Comparison of ENCODE assay signal across 8 cellular contexts in the genomic region with DNA sequence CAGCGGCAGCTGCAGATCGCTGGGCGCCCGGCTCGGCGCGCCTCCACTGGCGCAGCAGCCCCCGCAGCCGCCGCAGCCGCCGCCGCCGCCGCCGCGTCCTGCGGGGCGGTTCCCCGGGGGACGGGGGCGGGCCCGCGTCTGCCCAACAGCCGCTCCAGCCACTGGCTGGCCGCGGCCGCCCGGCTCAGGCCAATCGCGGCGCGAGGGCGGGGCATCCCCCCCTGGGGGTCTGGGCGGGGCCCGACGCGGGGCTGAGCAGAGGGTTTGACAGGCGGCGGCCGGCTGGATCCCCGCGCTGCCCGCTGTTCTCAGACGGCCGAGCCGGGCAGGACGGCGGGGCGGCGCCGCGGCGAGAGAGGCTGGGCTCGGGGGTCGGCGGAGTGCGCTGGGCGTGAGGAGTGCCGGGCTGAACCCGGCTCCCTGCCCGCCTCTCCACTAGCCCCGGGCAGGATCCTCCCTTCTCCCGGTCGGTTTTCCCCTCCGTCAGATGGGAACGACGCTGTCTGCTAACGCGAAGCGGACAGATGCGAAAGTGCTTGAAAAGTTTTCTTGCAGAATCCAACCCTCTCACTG. TPM values are rescaled to one million over a fixed set of nuclear protein-coding genes. Genes with fewer than 3 reads are reported as not detected.
A peak's percentile ranks its signal among the peaks of the same experiment; 100 is the strongest.
DNase-seq lines count a peak whose midpoint lies in the region; ATAC-seq, FAIRE-seq and TF ChIP-seq lines count a peak whose summit lies in the region.

Gene GLIS1 (minus strand): TSS at position 56 of the 573 bp plus-strand sequence. CDS start 1,100 bp downstream, outside the sequence.

- no peaks in the 10 kb centered on the region for H3K79me1 ChIP-seq in trophoblast cell (ENCODE audit: low read length)

- peaks cover 56% of the 10 kb centered on the region for H3K27me3 Mint-ChIP-seq in activated naive CD8-positive, alpha-beta T cell treated with anti-CD3 and anti-CD28 coated beads, Interleukin-2, amount 50 U/mL, for 24 hours

- H3K36me3 ChIP-seq in trophoblast cell (ENCODE audit: control insufficient read depth in 1 of 2, insufficient read depth in 2 of 2, low read length in 2 of 2), result no peaks in the 10 kb centered on the region
- H3K36me3 ChIP-seq in uterus, result no peaks in the 10 kb centered on the region

- no CpG with 5 or more reads among the region's 73 CpGs for WGBS in trophoblast cell (ENCODE audit: extremely low coverage, insufficient coverage, insufficient read length)

- H3K23ac ChIP-seq in trophoblast cell (ENCODE audit: low read length), result peak within 1 kb of the TSS; percentile 21

- peak within 1 kb of the TSS; percentile 90 for H3K4me2 ChIP-seq in trophoblast cell (ENCODE audit: low read length)

- H3K36me3 Mint-ChIP-seq in activated naive CD8-positive, alpha-beta T cell treated with anti-CD3 and anti-CD28 coated beads, Interleukin-2, amount 50 U/mL, for 24 hours (ENCODE audit: low read depth), result no peaks in the 10 kb centered on the region

- H4K12ac ChIP-seq in trophoblast cell (ENCODE audit: low read depth, low read length), result no peak within 1 kb of the TSS

- intact Hi-C loops in left cardiac atrium (cut with DNase I) (no loop called here), uterus (cut with DNase I; ENCODE audit: low total_unique reads) (no loop called here)

- peak in 1 of 2 donors; percentile 50 for TF ChIP-seq POLR2A in uterus (IDR thresholded peaks at IDR 0.05)

- H3K79me2 ChIP-seq in trophoblast cell (ENCODE audit: control insufficient read depth, insufficient read depth, low read length, poor library complexity), result no peaks in the 10 kb centered on the region

- H2BK120ac ChIP-seq in trophoblast cell (ENCODE audit: insufficient read depth, low read length, poor library complexity), result no peak within 1 kb of the TSS

- ATAC-seq in GM21737 (IDR thresholded peaks at IDR 0.05; ENCODE audit: unreplicated experiment) (peak; percentile 96), left cardiac atrium (peak; percentile 99)
- ATAC-seq in activated naive CD8-positive, alpha-beta T cell treated with anti-CD3 and anti-CD28 coated beads, Interleukin-2, amount 50 U/mL, for 24 hours, result peak; percentile 92

- H4K8ac ChIP-seq in trophoblast cell (ENCODE audit: low read depth, low read length), result peak within 1 kb of the TSS; percentile 6

- H3K27me3 ChIP-seq in trophoblast cell (ENCODE audit: insufficient read depth, low read length) (peaks cover 25% of the 10 kb centered on the region), uterus (peaks cover 0 to 6% of the 10 kb centered on the region in 2 donors)

- H4K91ac ChIP-seq in trophoblast cell (ENCODE audit: low read depth, low read length), result no peak within 1 kb of the TSS

- H2BK12ac ChIP-seq in trophoblast cell (ENCODE audit: low read length), result no peak within 1 kb of the TSS

- H2BK5ac ChIP-seq in trophoblast cell (ENCODE audit: low read depth, low read length, poor library complexity), result no peak within 1 kb of the TSS

- H3K4me3 Mint-ChIP-seq in activated naive CD8-positive, alpha-beta T cell treated with anti-CD3 and anti-CD28 coated beads, Interleukin-2, amount 50 U/mL, for 24 hours, result peak within 1 kb of the TSS; percentile 43

- FAIRE-seq in RCC 7860 (lab: Jason Lieb, UNC), result no peak

- H3K18ac ChIP-seq in trophoblast cell (ENCODE audit: low read length), result no peak within 1 kb of the TSS

- H3K9me3 Mint-ChIP-seq in activated naive CD8-positive, alpha-beta T cell treated with anti-CD3 and anti-CD28 coated beads, Interleukin-2, amount 50 U/mL, for 24 hours, result peaks cover 15% of the 10 kb centered on the region

- peaks cover 2% of the 10 kb centered on the region for H3K4me1 Mint-ChIP-seq in activated naive CD8-positive, alpha-beta T cell treated with anti-CD3 and anti-CD28 coated beads, Interleukin-2, amount 50 U/mL, for 24 hours

- H3K27ac ChIP-seq in trophoblast cell (ENCODE audit: low read depth, low read length) (no peak within 1 kb of the TSS), uterus (no peak within 1 kb of the TSS)

- no peak within 1 kb of the TSS for H3K14ac ChIP-seq in trophoblast cell (ENCODE audit: low read length)

- H3K9ac ChIP-seq in trophoblast cell (ENCODE audit: low read length), result no peak within 1 kb of the TSS

- peak; percentile 92 for DNase-seq in EL
- DNase-seq in Jurkat, Clone E6-1 (ENCODE audit: low read depth, low spot score), result peak; percentile 19
- DNase-seq in RCC 7860 (ENCODE audit: low spot score), result peak; percentile 68
- peak; percentile 69 for DNase-seq in activated naive CD8-positive, alpha-beta T cell treated with anti-CD3 and anti-CD28 coated beads, Interleukin-2, amount 50 U/mL, for 24 hours
- DNase-seq in left cardiac atrium, result peak; percentile 90
- peak; percentile 58 to 80 for DNase-seq in trophoblast cell
- peak; percentile 65 to 87 for DNase-seq in uterus

- no peak within 1 kb of the TSS for H3K4ac ChIP-seq in trophoblast cell (ENCODE audit: low read depth, low read length)

- peaks cover 5% of the 10 kb centered on the region for H3K9me3 ChIP-seq in trophoblast cell (ENCODE audit: insufficient read depth, low read depth, low read length)
- H3K9me3 ChIP-seq in uterus, result no peaks in the 10 kb centered on the region

- no peak within 1 kb of the TSS for H2AK5ac ChIP-seq in trophoblast cell (ENCODE audit: low read length)

- H3K27ac Mint-ChIP-seq in activated naive CD8-positive, alpha-beta T cell treated with anti-CD3 and anti-CD28 coated beads, Interleukin-2, amount 50 U/mL, for 24 hours, result no peak within 1 kb of the TSS

- no peak for TF ChIP-seq CTCF in uterus (IDR thresholded peaks at IDR 0.05)

- peak within 1 kb of the TSS; percentile 47 for H3K4me3 ChIP-seq in Jurkat, Clone E6-1 (ENCODE audit: low read length)
- peak within 1 kb of the TSS; percentile 71 for H3K4me3 ChIP-seq in trophoblast cell (ENCODE audit: low read depth, low read length)
- H3K4me3 ChIP-seq in uterus, result peak within 1 kb of the TSS; percentile 22 to 49

- H3K4me1 ChIP-seq in trophoblast cell (ENCODE audit: control insufficient read depth in 1 of 2, insufficient read depth in 2 of 2, low read length in 2 of 2), result peaks cover 12 to 13% of the 10 kb centered on the region in 2 experiments
- peaks cover 0 to 10% of the 10 kb centered on the region in 2 donors for H3K4me1 ChIP-seq in uterus

- peak within 1 kb of the TSS; percentile 77 for H2AFZ ChIP-seq in trophoblast cell (ENCODE audit: insufficient read depth, low read length, poor library complexity)

RNA-seq across cellular contexts. Expression of gene GLIS1, which starts in this region (rescaled TPM):
- not detected for polyA plus RNA-seq in Jurkat, Clone E6-1 (2012; ENCODE audit: insufficient read depth, insufficient read length)
- total RNA-seq in left cardiac atrium (under 1 TPM; 0.37 to 0.44 TPM), uterus (1 to 10 TPM in 1 of 4 donors, under 1 TPM in 1, not detected in 2; 0.21 to 1.0 TPM)
- polyA plus RNA-seq in trophoblast cell (2013), result 0.10 TPM in 2 replicates

Comparison
In these comparisons a context has a peak if more than half of its experiments do, and no peak if none do; other contexts are left out.
1. Peak in DNase-seq and ATAC-seq in left cardiac atrium; RNA of the gene not detected or under 1 TPM.
2. DNase-seq: peak in every context shown above with its lines; median percentile 92 in EL; 90 in left cardiac atrium; 76 in uterus; 69 in activated naive CD8-positive, alpha-beta T cell treated with anti-CD3 and anti-CD28 coated beads, Interleukin-2, amount 50 U/mL, for 24 hours; 69 in trophoblast cell; 68 in RCC 7860; 19 in Jurkat, Clone E6-1.